ENCODE assay signal across 11 cellular contexts in the genomic region with DNA sequence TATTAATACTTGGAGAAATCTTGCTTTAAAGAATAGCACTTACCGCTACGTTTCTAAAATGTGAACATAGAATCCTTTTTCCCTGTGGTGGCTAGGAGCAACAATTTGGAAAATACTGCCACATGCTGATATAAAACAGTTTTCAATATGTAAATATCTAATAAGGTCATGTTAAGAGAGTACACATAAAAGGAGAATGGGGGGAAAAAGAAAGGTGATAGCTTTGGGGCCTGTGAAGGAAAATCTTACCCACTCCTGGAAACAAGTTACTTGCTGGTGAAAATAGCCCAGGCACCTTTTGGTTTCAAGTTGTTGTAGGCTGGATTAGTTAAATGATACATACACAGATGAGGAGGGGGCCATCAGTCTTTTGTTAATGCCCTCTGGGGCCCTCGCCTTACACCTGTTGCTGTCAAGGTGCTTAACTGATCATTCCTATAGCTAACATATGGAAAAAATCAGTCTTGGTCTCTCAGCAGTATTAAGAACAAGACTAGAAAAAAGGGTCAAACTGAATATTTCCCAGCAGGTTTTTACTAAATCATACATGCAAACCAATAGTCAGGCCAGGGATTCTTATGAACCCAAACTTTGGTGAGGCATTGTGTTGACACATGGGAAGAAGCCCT. TPM values are rescaled to one million over a fixed set of nuclear protein-coding genes. Genes with fewer than 3 reads are reported as not detected.
DNase-seq lines count a peak whose midpoint lies in the region; TF ChIP-seq lines count a peak whose summit lies in the region.
"Had no signal": no experiment of that assay in that cellular context is flagged by ENCODE, and none has a peak within 500 bp of the region (broad histone marks: within the 10 kb centered on the region; RNA-seq: fewer than 3 reads in every experiment).

No MANE protein-coding gene starts in this region.

- DNase-seq in T-helper 2 cell treated with Interferon-gamma antibody and Interleukin-4, amounts not matched to agents 5 μg/mL and 100 μg/mL, for 36 hours (ENCODE audit: low spot score) = peak; percentile 12
- DNase-seq in T-helper 2 cell (no peak), HL-60 (ENCODE audit: low read depth in 1 of 2, low spot score in 1 of 2) (no peak), adipocyte (ENCODE audit: low read depth) (peak; percentile 18), NCI-H82 treated with DMSO at 0.1 percent for 48 hours (lab: John Stamatoyannopoulos, UW; ENCODE audit: unreplicated experiment) (no peak), A172 (ENCODE audit: low spot score) (no peak), chondrocyte (ENCODE audit: low spot score) (no peak)
- DNase-seq: Calu3, NCI-H2171 treated with DMSO at 0.1 percent for 48 hours had no signal

- H3K27me3 Mint-ChIP-seq in T-helper 2 cell treated with Interferon-gamma antibody and Interleukin-4, amounts not matched to agents 5 μg/mL and 100 μg/mL, for 36 hours (ENCODE audit: low read depth) = no peaks in the 10 kb centered on the region
- H3K27me3 Mint-ChIP-seq in chondrocyte (ENCODE audit: low read depth) = peaks cover 12% of the 10 kb centered on the region

- no peaks in the 10 kb centered on the region for H3K9me3 Mint-ChIP-seq in T-helper 2 cell treated with Interferon-gamma antibody and Interleukin-4, amounts not matched to agents 5 μg/mL and 100 μg/mL, for 36 hours
- H3K9me3 Mint-ChIP-seq in chondrocyte (ENCODE audit: low read depth) = no peaks in the 10 kb centered on the region

- H3K4me3 Mint-ChIP-seq in T-helper 2 cell treated with Interferon-gamma antibody and Interleukin-4, amounts not matched to agents 5 μg/mL and 100 μg/mL, for 36 hours = peak overlapping the region; percentile 79
- H3K4me3 Mint-ChIP-seq in chondrocyte (ENCODE audit: unreplicated experiment) = no peak overlapping the region

- peaks cover 51% of the 10 kb centered on the region for H3K36me3 Mint-ChIP-seq in T-helper 2 cell treated with Interferon-gamma antibody and Interleukin-4, amounts not matched to agents 5 μg/mL and 100 μg/mL, for 36 hours (ENCODE audit: low read depth)
- H3K36me3 Mint-ChIP-seq in chondrocyte (ENCODE audit: low read depth) = no peaks in the 10 kb centered on the region

- H3K4me1 ChIP-seq in adipocyte (ENCODE audit: control insufficient read depth, insufficient read depth, low read length) (peaks cover 20% of the 10 kb centered on the region), neutrophil (ENCODE audit: control insufficient read depth in 1 of 2, insufficient read depth in 1 of 2, low read depth in 1 of 2, low read length in 1 of 2) (peaks cover 88 to 94% of the 10 kb centered on the region in 2 experiments)

- H3K27ac Mint-ChIP-seq in T-helper 2 cell treated with Interferon-gamma antibody and Interleukin-4, amounts not matched to agents 5 μg/mL and 100 μg/mL, for 36 hours = peak overlapping the region; percentile 76
- H3K27ac Mint-ChIP-seq in chondrocyte (ENCODE audit: unreplicated experiment) = no peak overlapping the region

- H3K4me3 ChIP-seq in HL-60 (replicated peaks; ENCODE audit: insufficient read depth, low read length) (no peak overlapping the region), adipocyte (ENCODE audit: low read length) (no peak overlapping the region), neutrophil (ENCODE audit: low read depth in 1 of 2, low read length in 1 of 2) (peak overlapping the region in 1 of 2 experiments; percentile 25)
- H3K4me3 ChIP-seq: thoracic aorta had no signal

- H3K36me3 ChIP-seq in adipocyte (ENCODE audit: control insufficient read depth, insufficient read depth, low read length, severe bottlenecking) = no peaks in the 10 kb centered on the region
- H3K36me3 ChIP-seq in neutrophil = peaks cover 43% of the 10 kb centered on the region
- H3K36me3 ChIP-seq: thoracic aorta had no signal

- no peak overlapping the region for H3K9ac ChIP-seq in adipocyte (ENCODE audit: low read length)

- H3K27me3 ChIP-seq in HL-60 (ENCODE audit: insufficient read depth, poor library complexity, severe bottlenecking) (no peaks in the 10 kb centered on the region), adipocyte (replicated peaks; ENCODE audit: control insufficient read depth, insufficient read depth, low read length) (no peaks in the 10 kb centered on the region), neutrophil (no peaks in the 10 kb centered on the region)

- TF ChIP-seq CTCF in HL-60 (IDR thresholded peaks at IDR 0.05; ENCODE audit: insufficient read depth, low read length) = no peak
- no peak for TF ChIP-seq CTCF in neutrophil (IDR thresholded peaks at IDR 0.05)
- TF ChIP-seq CTCF in chondrocyte (IDR thresholded peaks at IDR 0.05) = no peak

- H3K27ac ChIP-seq in HL-60 (replicated peaks) (peak overlapping the region; percentile 4; the same call in 1 of the 2 replicates), neutrophil (peak overlapping the region; percentile 74)
- H3K27ac ChIP-seq: thoracic aorta had no signal

- peaks cover 67% of the 10 kb centered on the region for H3K4me1 Mint-ChIP-seq in T-helper 2 cell treated with Interferon-gamma antibody and Interleukin-4, amounts not matched to agents 5 μg/mL and 100 μg/mL, for 36 hours (ENCODE audit: low read depth)
- H3K4me1 Mint-ChIP-seq in chondrocyte (ENCODE audit: low read depth) = peaks cover 4% of the 10 kb centered on the region

- H3K9me3 ChIP-seq in adipocyte (ENCODE audit: control insufficient read depth, low read length) = no peaks in the 10 kb centered on the region
- H3K9me3 ChIP-seq in neutrophil = no peaks in the 10 kb centered on the region
- H3K9me3 ChIP-seq: thoracic aorta had no signal

RNA-seq across cellular contexts. Expression of a gene that starts 24.1 kb away (rescaled TPM):
- total RNA-seq in A172 (2014; rRNA removed; shearing (Covaris generic)) = 0.05 and 0.12 TPM in 2 replicates
- not detected in 3 replicates for total RNA-seq in chondrocyte

Comparison
In these comparisons a context has a peak if more than half of its experiments do, and no peak if none do; other contexts are left out.
1. DNase-seq: peak in T-helper 2 cell treated with Interferon-gamma antibody and Interleukin-4, amounts not matched to agents 5 μg/mL and 100 μg/mL, for 36 hours (single experiment) and adipocyte (single experiment); none in T-helper 2 cell (0 of 5), HL-60 (0 of 2), NCI-H82 treated with DMSO at 0.1 percent for 48 hours (single experiment), A172 (single experiment) and chondrocyte (single experiment).